Comparison of ENCODE assay signal across 2 cellular contexts in the genomic region with DNA sequence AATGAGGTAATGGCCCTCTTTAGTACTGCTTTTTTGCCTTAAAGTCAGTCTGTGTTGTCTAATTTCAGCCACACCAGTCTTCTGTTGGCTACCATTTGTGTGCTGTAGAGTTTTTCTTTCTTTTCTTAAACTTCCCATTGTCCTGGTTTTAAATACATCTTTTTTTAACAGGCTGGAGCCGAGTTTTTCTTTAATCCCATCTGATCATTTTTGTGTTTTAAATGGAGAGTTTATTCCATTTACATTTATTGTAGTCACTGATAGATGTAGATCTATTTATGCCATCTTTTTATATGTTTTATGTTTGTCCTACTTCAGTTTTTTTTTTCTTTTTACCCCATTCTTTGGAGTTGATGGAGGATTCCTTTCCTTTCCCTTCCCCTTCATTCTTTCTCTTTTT.
TF ChIP-seq lines count a peak whose summit lies in the region.

No MANE protein-coding gene starts in this region.

TF ChIP-seq in HEK293, 187 proteins besides CTCF, POLR2A, EP300 and RAD21:
- peak; percentile 31 for TF ChIP-seq SETDB1 (IDR thresholded peaks at IDR 0.05; ENCODE audit: insufficient read length, low read length)
- no peak for TF ChIP-seq ZNF324 (tag by site-specific recombination; IDR thresholded peaks at IDR 0.05)

TF ChIP-seq in K562, 482 proteins besides CTCF, POLR2A, EP300 and RAD21:
- TF ChIP-seq COPS2 (conservative IDR thresholded peaks at IDR 0.05), result no peak
- peak; percentile 80 for TF ChIP-seq ZNF354B (CRISPR knock-in tag; IDR thresholded peaks at IDR 0.05)
- peak; percentile 98 for TF ChIP-seq ZNF507 (tag; conservative IDR thresholded peaks at IDR 0.05)
- TF ChIP-seq, protein P1, sequence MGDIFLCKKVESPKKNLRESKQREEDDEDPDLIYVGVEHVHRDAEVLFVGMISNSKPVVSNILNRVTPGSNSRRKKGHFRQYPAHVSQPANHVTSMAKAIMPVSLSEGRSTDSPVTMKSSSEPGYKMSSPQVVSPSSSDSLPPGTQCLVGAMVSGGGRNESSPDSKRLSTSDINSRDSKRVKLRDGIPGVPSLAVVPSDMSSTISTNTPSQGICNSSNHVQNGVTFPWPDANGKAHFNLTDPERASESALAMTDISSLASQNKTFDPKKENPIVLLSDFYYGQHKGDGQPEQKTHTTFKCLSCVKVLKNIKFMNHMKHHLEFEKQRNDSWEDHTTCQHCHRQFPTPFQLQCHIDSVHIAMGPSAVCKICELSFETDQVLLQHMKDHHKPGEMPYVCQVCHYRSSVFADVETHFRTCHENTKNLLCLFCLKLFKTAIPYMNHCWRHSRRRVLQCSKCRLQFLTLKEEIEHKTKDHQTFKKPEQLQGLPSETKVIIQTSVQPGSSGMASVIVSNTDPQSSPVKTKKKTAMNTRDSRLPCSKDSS (IDR thresholded peaks at IDR 0.05; ENCODE audit: low read depth, partially characterized antibody), result peak; percentile 23
- TF ChIP-seq POLR3A (IDR thresholded peaks at IDR 0.05; ENCODE audit: borderline replicate concordance, extremely low read depth, insufficient read depth, insufficient read length), result no peak
- peak; percentile 36 for TF ChIP-seq RBM25 (IDR thresholded peaks at IDR 0.05; ENCODE audit: low read depth, low read length, severe bottlenecking)
